In genomic region chr13:80901111-80902014, GRCh38 we compare ENCODE assay signal across 1 cellular context.
TF ChIP-seq lines count a peak whose summit lies in the region.

No MANE protein-coding gene starts in this region.

TF ChIP-seq in H1, 55 proteins besides CTCF, POLR2A, EP300 and RAD21 (continued from another document):
- TF ChIP-seq CHD7 (IDR thresholded peaks at IDR 0.05; ENCODE audit: insufficient replicate concordance, low read length) (no peak), POU5F1 (IDR thresholded peaks at IDR 0.05; ENCODE audit: low read depth, low read length) (no peak), NRF1 (IDR thresholded peaks at IDR 0.05; ENCODE audit: low read depth, low read length) (no peak), CHD1 (IDR thresholded peaks at IDR 0.05; ENCODE audit: low read depth, low read length) (no peak), JUND (IDR thresholded peaks at IDR 0.05; ENCODE audit: low read length) (no peak), TAF7 (optimal IDR thresholded peaks at IDR 0.05; ENCODE audit: borderline replicate concordance, low read depth, low read length) (no peak), JUN (IDR thresholded peaks at IDR 0.05; ENCODE audit: low read depth, low read length) (no peak), MAX (IDR thresholded peaks at IDR 0.05) (no peak), TBP (IDR thresholded peaks at IDR 0.05; ENCODE audit: low read depth, low read length) (no peak), SIX5 (IDR thresholded peaks at IDR 0.05; ENCODE audit: low read depth, low read length) (no peak), ATF3 (IDR thresholded peaks at IDR 0.05; ENCODE audit: insufficient read depth, low read depth, low read length) (no peak), CBX8 (IDR thresholded peaks at IDR 0.05; ENCODE audit: borderline replicate concordance, low read depth, low read length) (no peak), SP4 (IDR thresholded peaks at IDR 0.05; ENCODE audit: low read length) (no peak), USF2 (IDR thresholded peaks at IDR 0.05; ENCODE audit: low read length) (no peak), EZH2 (IDR thresholded peaks at IDR 0.05; ENCODE audit: low read depth, low read length, severe bottlenecking) (no peak), CREB1 (IDR thresholded peaks at IDR 0.05) (no peak), YY1 (IDR thresholded peaks at IDR 0.05; ENCODE audit: low read depth, low read length) (no peak), ZNF274 (IDR thresholded peaks at IDR 0.05; ENCODE audit: borderline replicate concordance, extremely low read depth, low read length) (no peak)
TF ChIP-seq in H1: peak in this region for 0.
